In genomic region chr10:77416327-77417135, GRCh38 we compare ENCODE assay signal across 14 cellular contexts.
A peak's percentile ranks its signal among the peaks of the same experiment; 100 is the strongest.
DNase-seq lines count a peak whose midpoint lies in the region; ATAC-seq and TF ChIP-seq lines count a peak whose summit lies in the region.
"Had no signal": no experiment of that assay in that cellular context is flagged by ENCODE, and none has a peak within 500 bp of the region (broad histone marks: within the 10 kb centered on the region; RNA-seq: fewer than 3 reads in every experiment).

No MANE protein-coding gene starts in this region.

- H2BK120ac ChIP-seq in trophoblast cell (ENCODE audit: insufficient read depth, low read length, poor library complexity) = no peak overlapping the region

- H3K36me3 Mint-ChIP-seq in activated T-helper 17 cell treated with anti-CD3 and anti-CD28 coated beads, Interleukin-2, amount 50 U/mL, for 72 hours (ENCODE audit: low read depth) = no peaks in the 10 kb centered on the region
- H3K36me3 Mint-ChIP-seq: stimulated activated memory B cell treated with anti-CD40 and anti-IgM and Interleukin-4, amounts not matched to agents 10 μg/mL and 1 μg/mL and 100 μg/mL, for 72 hours had no signal

- TF ChIP-seq CTCF in PC-3 (conservative IDR thresholded peaks at IDR 0.05; ENCODE audit: low read depth, low read length) = no peak
- no peak for TF ChIP-seq CTCF in esophagus muscularis mucosa (IDR thresholded peaks at IDR 0.05)

- CTCF ChIA-PET in PC-3 (lab: Charles Lee) = interaction anchor here (0.6 to 1.0 kb wide), 5 partner anchors 24 to 242 kb away, joined by 3 to 4 read pairs (median 3); no protein-coding TSS in a partner anchor

- no peaks in the 10 kb centered on the region for H3K9me3 ChIP-seq in PC-3 (ENCODE audit: low read length)
- no peaks in the 10 kb centered on the region for H3K9me3 ChIP-seq in esophagus muscularis mucosa
- no peaks in the 10 kb centered on the region for H3K9me3 ChIP-seq in trophoblast cell (ENCODE audit: insufficient read depth, low read depth, low read length)
- H3K9me3 ChIP-seq: right lobe of liver had no signal

- TF ChIP-seq EP300 in esophagus muscularis mucosa (IDR thresholded peaks at IDR 0.05) = no peak

- H3K27ac ChIP-seq in PC-3 (ENCODE audit: low read length) (peak overlapping the region; percentile 76), esophagus muscularis mucosa (replicated peaks in 1 of 4) (peak overlapping the region; percentile 70 to 78 (median 72)), trophoblast cell (ENCODE audit: low read depth, low read length) (peak overlapping the region; percentile 24)
- H3K27ac ChIP-seq: right lobe of liver had no signal

- H3K36me3 ChIP-seq in PC-3 (ENCODE audit: low read depth, low read length) (no peaks in the 10 kb centered on the region), esophagus muscularis mucosa (no peaks in the 10 kb centered on the region), trophoblast cell (ENCODE audit: control insufficient read depth in 1 of 2, insufficient read depth in 2 of 2, low read length in 2 of 2) (no peaks in the 10 kb centered on the region)
- H3K36me3 ChIP-seq: right lobe of liver had no signal

- H3K79me2 ChIP-seq in PC-3 (ENCODE audit: low read length) (peaks cover 16% of the 10 kb centered on the region), trophoblast cell (ENCODE audit: control insufficient read depth, insufficient read depth, low read length, poor library complexity) (peaks cover 4% of the 10 kb centered on the region)

- no peak overlapping the region for H3K4me3 Mint-ChIP-seq in activated T-helper 17 cell treated with anti-CD3 and anti-CD28 coated beads, Interleukin-2, amount 50 U/mL, for 72 hours
- H3K4me3 Mint-ChIP-seq: activated T-cell treated with anti-CD3 and anti-CD28 coated beads, Interleukin-2, amount 50 U/mL, for 72 hours; stimulated activated memory B cell treated with anti-CD40 and anti-IgM and Interleukin-4, amounts not matched to agents 10 μg/mL and 1 μg/mL and 100 μg/mL, for 72 hours had no signal

- H4K20me1 ChIP-seq in PC-3 (ENCODE audit: low read length) = no peaks in the 10 kb centered on the region

- peak; percentile 91 for DNase-seq in AG20443 (ENCODE audit: low spot score)
- peak; percentile 100 for DNase-seq in PC-3
- no peak for DNase-seq in esophagus muscularis mucosa (ENCODE audit: extremely low spot score)
- DNase-seq in trophoblast cell = peak; percentile 85 to 87
- DNase-seq in effector CD4-positive, alpha-beta T cell = no peak
- DNase-seq in activated effector memory CD4-positive, alpha-beta T cell treated with anti-CD3 and anti-CD28 coated beads, Interleukin-2, amount 50 U/mL, for 16 hours = no peak
- DNase-seq: activated T-cell treated with anti-CD3 and anti-CD28 coated beads, Interleukin-2, amount 50 U/mL, for 72 hours; DMS79; NCI-H510A; right lobe of liver; T-helper 9 cell had no signal

- no peak overlapping the region for H3K14ac ChIP-seq in trophoblast cell (ENCODE audit: low read length)

- no peaks in the 10 kb centered on the region for H3K4me1 Mint-ChIP-seq in activated T-helper 17 cell treated with anti-CD3 and anti-CD28 coated beads, Interleukin-2, amount 50 U/mL, for 72 hours

- no peak overlapping the region for H2BK5ac ChIP-seq in trophoblast cell (ENCODE audit: low read depth, low read length, poor library complexity)

- no peak overlapping the region for H4K12ac ChIP-seq in trophoblast cell (ENCODE audit: low read depth, low read length)

- ATAC-seq in PC-3 (peak; percentile 94), GM18502 (IDR thresholded peaks at IDR 0.05; ENCODE audit: poor library complexity, unreplicated experiment) (no peak)
- ATAC-seq in activated T-helper 17 cell treated with anti-CD3 and anti-CD28 coated beads, Interleukin-2, amount 50 U/mL, for 72 hours (replicated peaks) = no peak
- ATAC-seq: activated T-cell treated with anti-CD3 and anti-CD28 coated beads, Interleukin-2, amount 50 U/mL, for 72 hours; right lobe of liver; stimulated activated memory B cell treated with anti-CD40 and anti-IgM and Interleukin-4, amounts not matched to agents 10 μg/mL and 1 μg/mL and 100 μg/mL, for 72 hours had no signal

- H3F3A ChIP-seq in PC-3 (ENCODE audit: low read length, unreplicated experiment) = peaks cover 17% of the 10 kb centered on the region

- no peaks in the 10 kb centered on the region for H3K27me3 ChIP-seq in PC-3 (ENCODE audit: low read length)
- H3K27me3 ChIP-seq in esophagus muscularis mucosa = no peaks in the 10 kb centered on the region
- H3K27me3 ChIP-seq in trophoblast cell (ENCODE audit: insufficient read depth, low read length) = no peaks in the 10 kb centered on the region
- H3K27me3 ChIP-seq: right lobe of liver had no signal

- peak overlapping the region; percentile 58 for H2AK5ac ChIP-seq in trophoblast cell (ENCODE audit: low read length)

- no peak overlapping the region for H3K23ac ChIP-seq in trophoblast cell (ENCODE audit: low read length)

- H2BK12ac ChIP-seq in trophoblast cell (ENCODE audit: low read length) = no peak overlapping the region

- WGBS in esophagus muscularis mucosa = 57% methylated on average over 14 of the region's 14 CpGs
- WGBS in trophoblast cell (ENCODE audit: extremely low coverage, insufficient coverage, insufficient read length) = no CpG with 5 or more reads among the region's 14 CpGs

- no peaks in the 10 kb centered on the region for H3K9me2 ChIP-seq in PC-3 (replicated peaks; ENCODE audit: low read length)

- H4K8ac ChIP-seq in trophoblast cell (ENCODE audit: low read depth, low read length) = peak overlapping the region; percentile 12

- peaks cover 7% of the 10 kb centered on the region for H3K27me3 Mint-ChIP-seq in activated T-helper 17 cell treated with anti-CD3 and anti-CD28 coated beads, Interleukin-2, amount 50 U/mL, for 72 hours

- H3K9ac ChIP-seq in PC-3 (ENCODE audit: low read length) (peak overlapping the region; percentile 35), trophoblast cell (ENCODE audit: low read length) (no peak overlapping the region)

- intact Hi-C loops in PC-3 (cut with micrococcal nuclease) = loop anchor here (1.0 to 2.0 kb wide), 5 partner anchors 15 to 226 kb away; no protein-coding TSS in a partner anchor
- intact Hi-C loops in esophagus muscularis mucosa (cut with DNase I) = no loop called here

- no peak overlapping the region for H3K4ac ChIP-seq in trophoblast cell (ENCODE audit: low read depth, low read length)

- TF ChIP-seq POLR2A in esophagus muscularis mucosa (IDR thresholded peaks at IDR 0.05; ENCODE audit: low read depth) = no peak

- H3K4me2 ChIP-seq in PC-3 (ENCODE audit: low read length) (peak overlapping the region; percentile 52), trophoblast cell (ENCODE audit: low read length) (no peak overlapping the region)

- peak overlapping the region; percentile 19 for H3K18ac ChIP-seq in trophoblast cell (ENCODE audit: low read length)

- H3K27ac Mint-ChIP-seq in activated T-helper 17 cell treated with anti-CD3 and anti-CD28 coated beads, Interleukin-2, amount 50 U/mL, for 72 hours = no peak overlapping the region
- H3K27ac Mint-ChIP-seq: activated T-cell treated with anti-CD3 and anti-CD28 coated beads, Interleukin-2, amount 50 U/mL, for 72 hours; stimulated activated memory B cell treated with anti-CD40 and anti-IgM and Interleukin-4, amounts not matched to agents 10 μg/mL and 1 μg/mL and 100 μg/mL, for 72 hours had no signal

- peak overlapping the region; percentile 15 for H4K91ac ChIP-seq in trophoblast cell (ENCODE audit: low read depth, low read length)

- H3K4me1 ChIP-seq in PC-3 (ENCODE audit: insufficient read depth, low read length) = peaks cover 37% of the 10 kb centered on the region
- H3K4me1 ChIP-seq in esophagus muscularis mucosa = peaks cover 10 to 97% (median 85%) of the 10 kb centered on the region in 4 donors
- H3K4me1 ChIP-seq in trophoblast cell (ENCODE audit: control insufficient read depth in 1 of 2, insufficient read depth in 2 of 2, low read length in 2 of 2) = peaks cover 13 to 25% of the 10 kb centered on the region in 2 experiments
- H3K4me1 ChIP-seq: right lobe of liver had no signal

- BruUV-seq in PC-3 (replicated peaks; lab: Mats Ljungman, UMichigan) = TSS peak; percentile 99

- POLR2A ChIA-PET in PC-3 (lab: Charles Lee; ENCODE audit: unreplicated experiment) = interaction anchor here (0.5 to 1.0 kb wide), 4 partner anchors 15 to 237 kb away, joined by 3 to 6 read pairs (median 5); no protein-coding TSS in a partner anchor

- H3K4me3 ChIP-seq in PC-3 (ENCODE audit: low read length) (peak overlapping the region; percentile 3; the same call in 1 of the 2 replicates), esophagus muscularis mucosa (no peak overlapping the region), trophoblast cell (ENCODE audit: low read depth, low read length) (no peak overlapping the region)
- H3K4me3 ChIP-seq: right lobe of liver had no signal

- H3K79me1 ChIP-seq in trophoblast cell (ENCODE audit: low read length) = peaks cover 4% of the 10 kb centered on the region

- H2AFZ ChIP-seq in PC-3 (ENCODE audit: low read length) (peak overlapping the region; percentile 45), trophoblast cell (ENCODE audit: insufficient read depth, low read length, poor library complexity) (no peak overlapping the region)

- no peaks in the 10 kb centered on the region for H3K9me3 Mint-ChIP-seq in activated T-helper 17 cell treated with anti-CD3 and anti-CD28 coated beads, Interleukin-2, amount 50 U/mL, for 72 hours
- H3K9me3 Mint-ChIP-seq: activated T-cell treated with anti-CD3 and anti-CD28 coated beads, Interleukin-2, amount 50 U/mL, for 72 hours; stimulated activated memory B cell treated with anti-CD40 and anti-IgM and Interleukin-4, amounts not matched to agents 10 μg/mL and 1 μg/mL and 100 μg/mL, for 72 hours had no signal

Comparison
In these comparisons a context has a peak if more than half of its experiments do, and no peak if none do; other contexts are left out.
1. DNase-seq: peak in AG20443 (single experiment), PC-3 (single experiment) and trophoblast cell (2 of 2); none in esophagus muscularis mucosa (single experiment), effector CD4-positive, alpha-beta T cell (single experiment) and activated effector memory CD4-positive, alpha-beta T cell treated with anti-CD3 and anti-CD28 coated beads, Interleukin-2, amount 50 U/mL, for 16 hours (single experiment).
2. H3K27ac ChIP-seq: peak in every context shown above with its lines; median percentile 76 in PC-3; 72 in esophagus muscularis mucosa; 24 in trophoblast cell.